ENCODE assay signal across 24 cellular contexts in genomic region chr11:17397311-17398002, GRCh38. TPM values are rescaled to one million over a fixed set of nuclear protein-coding genes. Genes with fewer than 3 reads are reported as not detected.
DNase-seq lines count a peak whose midpoint lies in the region; ATAC-seq, FAIRE-seq and TF ChIP-seq lines count a peak whose summit lies in the region.
"Had no signal": no experiment of that assay in that cellular context is flagged by ENCODE, and none has a peak within 500 bp of the region (broad histone marks: within the 10 kb centered on the region; RNA-seq: fewer than 3 reads in every experiment).

No MANE protein-coding gene starts in this region.

- POLR2A ChIA-PET in HepG2 (lab: Yijun Ruan, JAX), result no interaction called here

- H3K4me3 ChIP-seq in HepG2 (replicated peaks in 1 of 3; ENCODE audit: insufficient read depth in 1 of 3, low read depth in 2 of 3, low read length in 3 of 3) (no peak overlapping the region), right cardiac atrium (ENCODE audit: low read length) (no peak overlapping the region)
- H3K4me3 ChIP-seq: A549, GM23338 had no signal

- H3K27ac Mint-ChIP-seq in neural crest cell (ENCODE audit: unreplicated experiment), result peak overlapping the region; percentile 67
- H3K27ac Mint-ChIP-seq in stimulated activated memory B cell treated with anti-CD40 and anti-IgM and Interleukin-4, amounts not matched to agents 10 μg/mL and 1 μg/mL and 100 μg/mL, for 72 hours, result peak overlapping the region; percentile 91
- H3K27ac Mint-ChIP-seq: CD4-positive, alpha-beta memory T cell; GM23338; H9 had no signal

- peak; percentile 58 for DNase-seq in activated effector memory CD4-positive, alpha-beta T cell treated with anti-CD3 and anti-CD28 coated beads, Interleukin-2, amount 50 U/mL, for 16 hours
- no peak for DNase-seq in activated effector memory CD4-positive, alpha-beta T cell treated with Interleukin-2 at 50 U/mL for 16 hours
- DNase-seq in HepG2 (ENCODE audit: low spot score) (no peak), neural crest cell (ENCODE audit: low read depth, low spot score) (no peak), right cardiac atrium (no peak), NOMO-1 treated with DMSO at 0.1 percent for 48 hours (lab: John Stamatoyannopoulos, UW; ENCODE audit: unreplicated experiment) (no peak)
- DNase-seq: 8988T; ACHN; C1 segment of cervical spinal cord; Calu3; CD4-positive, alpha-beta memory T cell; COR-L47; DMS79 treated with DMSO at 0.1 percent for 48 hours; GF-D8; H9 had no signal

- no peak for TF ChIP-seq CTCF in HepG2 (CRISPR knock-in tag; IDR thresholded peaks at IDR 0.05)
- no peak for TF ChIP-seq CTCF in neural crest cell (conservative IDR thresholded peaks at IDR 0.05)

- CTCF ChIA-PET in HepG2 (lab: Yijun Ruan, JAX; ENCODE audit: low intra/inter-chr PET ratio, low total read pairs), result no interaction called here

- peaks cover 5 to 64% of the 10 kb centered on the region in 2 experiments for H3K27me3 ChIP-seq in HepG2 (ENCODE audit: control insufficient read depth in 1 of 2, insufficient read depth in 2 of 2, low read length in 2 of 2)
- no peaks in the 10 kb centered on the region for H3K27me3 ChIP-seq in right cardiac atrium (ENCODE audit: control insufficient read depth, insufficient read depth)

- TF ChIP-seq POLR2A in HepG2 (IDR thresholded peaks at IDR 0.05; ENCODE audit: insufficient read depth in 1 of 2, low read depth in 2 of 2, low read length in 2 of 2), result no peak

- 58% methylated on average over 8 of the region's 14 CpGs for WGBS in HepG2 (ENCODE audit: low lambda C conversion rate)
- 92% methylated on average over 14 of the region's 14 CpGs for WGBS in right cardiac atrium

- no peak overlapping the region for H3K9ac ChIP-seq in HepG2 (ENCODE audit: insufficient read depth, low read depth, low read length)

- no peaks in the 10 kb centered on the region for H3K27me3 Mint-ChIP-seq in neural crest cell (ENCODE audit: low read depth)
- no peaks in the 10 kb centered on the region for H3K27me3 Mint-ChIP-seq in stimulated activated memory B cell treated with anti-CD40 and anti-IgM and Interleukin-4, amounts not matched to agents 10 μg/mL and 1 μg/mL and 100 μg/mL, for 72 hours
- H3K27me3 Mint-ChIP-seq: CD4-positive, alpha-beta memory T cell had no signal

- intact Hi-C loops in HepG2 (cut with micrococcal nuclease; ENCODE audit: unreplicated experiment), result no loop called here
- intact Hi-C loops in right cardiac atrium (cut with DNase I), result no loop called here

- no peak overlapping the region for H3K4me3 Mint-ChIP-seq in neural crest cell
- H3K4me3 Mint-ChIP-seq in stimulated activated memory B cell treated with anti-CD40 and anti-IgM and Interleukin-4, amounts not matched to agents 10 μg/mL and 1 μg/mL and 100 μg/mL, for 72 hours, result no peak overlapping the region
- H3K4me3 Mint-ChIP-seq: CD4-positive, alpha-beta memory T cell; GM23338; H9 had no signal

- no peaks in the 10 kb centered on the region for H3K36me3 Mint-ChIP-seq in neural crest cell (ENCODE audit: low read depth)
- no peaks in the 10 kb centered on the region for H3K36me3 Mint-ChIP-seq in stimulated activated memory B cell treated with anti-CD40 and anti-IgM and Interleukin-4, amounts not matched to agents 10 μg/mL and 1 μg/mL and 100 μg/mL, for 72 hours
- H3K36me3 Mint-ChIP-seq: CD4-positive, alpha-beta memory T cell had no signal

- no peak overlapping the region for H2AFZ ChIP-seq in HepG2 (ENCODE audit: low read length)
- H2AFZ ChIP-seq: GM23338 had no signal

- no TSS peak for BruUV-seq in HepG2 (replicated peaks; lab: Mats Ljungman, UMichigan)

- H3K4me1 ChIP-seq in HepG2 (ENCODE audit: insufficient read depth, low read length) (no peaks in the 10 kb centered on the region), right cardiac atrium (ENCODE audit: control insufficient read depth, insufficient read depth, low read length) (no peaks in the 10 kb centered on the region)
- H3K4me1 ChIP-seq: A549 had no signal

- H3K36me3 ChIP-seq in HepG2 (replicated peaks in 1 of 2; ENCODE audit: control insufficient read depth in 1 of 2, insufficient read depth in 2 of 2, low read length in 2 of 2), result no peaks in the 10 kb centered on the region

- H3K9me3 ChIP-seq in HepG2 (ENCODE audit: low read length), result no peaks in the 10 kb centered on the region
- no peaks in the 10 kb centered on the region for H3K9me3 ChIP-seq in right cardiac atrium (ENCODE audit: control insufficient read depth, low read length)
- H3K9me3 ChIP-seq: A549 had no signal

- TF ChIP-seq EP300 in HepG2 (IDR thresholded peaks at IDR 0.05; ENCODE audit: low read depth in 2 of 2, low read length in 2 of 2) (no peak), HepG2 (CRISPR knock-in tag; IDR thresholded peaks at IDR 0.05; ENCODE audit: borderline replicate concordance) (no peak)

- TF ChIP-seq RAD21 in HepG2 (CRISPR knock-in tag; IDR thresholded peaks at IDR 0.05), result no peak

- H3K79me2 ChIP-seq in HepG2 (ENCODE audit: insufficient read depth, low read length), result no peaks in the 10 kb centered on the region

- no peak overlapping the region for H3K4me2 ChIP-seq in HepG2 (ENCODE audit: low read depth, low read length)
- H3K4me2 ChIP-seq: A549, GM23338 had no signal

- ATAC-seq in HepG2, result no peak; the same call in 2 of the 3 replicates
- ATAC-seq in stimulated activated memory B cell treated with anti-CD40 and anti-IgM and Interleukin-4, amounts not matched to agents 10 μg/mL and 1 μg/mL and 100 μg/mL, for 72 hours, result no peak
- ATAC-seq in right cardiac atrium, result no peak
- ATAC-seq in GM18502 (IDR thresholded peaks at IDR 0.05; ENCODE audit: poor library complexity, unreplicated experiment), result no peak
- ATAC-seq: A549, GM23338, HCT116 had no signal

- FAIRE-seq in HepG2 (lab: Jason Lieb, UNC), result no peak
- FAIRE-seq: A549, GM12891, GM19239 had no signal

- in situ Hi-C loops in HepG2 (cut with HindIII; ENCODE audit: extremely low pct_ligation_motif_present, low pct_unique_long_range_greater_than_20kb), result no loop called here

- no peaks in the 10 kb centered on the region for H3K9me3 Mint-ChIP-seq in neural crest cell
- H3K9me3 Mint-ChIP-seq in stimulated activated memory B cell treated with anti-CD40 and anti-IgM and Interleukin-4, amounts not matched to agents 10 μg/mL and 1 μg/mL and 100 μg/mL, for 72 hours, result peaks cover 3% of the 10 kb centered on the region
- H3K9me3 Mint-ChIP-seq: GM23338, H9 had no signal

- H3K4me1 Mint-ChIP-seq in neural crest cell, result no peaks in the 10 kb centered on the region
- H3K4me1 Mint-ChIP-seq in stimulated activated memory B cell treated with anti-CD40 and anti-IgM and Interleukin-4, amounts not matched to agents 10 μg/mL and 1 μg/mL and 100 μg/mL, for 72 hours, result peaks cover 25% of the 10 kb centered on the region
- H3K4me1 Mint-ChIP-seq: CD4-positive, alpha-beta memory T cell had no signal

- no peak overlapping the region for H3K27ac ChIP-seq in HepG2 (ENCODE audit: extremely low read length, insufficient read depth, low read length)
- H3K27ac ChIP-seq in right cardiac atrium (ENCODE audit: low read length), result no peak overlapping the region
- H3K27ac ChIP-seq: A549 had no signal

- no peaks in the 10 kb centered on the region for H4K20me1 ChIP-seq in HepG2 (ENCODE audit: insufficient read depth, low read length)

RNA-seq across cellular contexts. Expression of gene KCNJ11, which starts 9.0 kb away (rescaled TPM):
- total RNA-seq in HepG2 (2016; rRNA removed; fragmentation: Illumina TruSeq; extraction: Trizol) (0.81 and 1.6 TPM in 2 replicates), neural crest cell (2.3 TPM in 2 replicates), right cardiac atrium (10 to 100 TPM in 3 of 4 donors, 1 to 10 TPM in 1; 9.2 to 33.1 (median 25.2) TPM)
- 0.40 and 0.53 TPM in 2 replicates for total RNA-seq in HepG2 (2016; cell fraction: cytosol; rRNA removed; fragmentation: Illumina TruSeq; extraction: Trizol; ENCODE audit: low read depth)
- 0.82 and 1.2 TPM in 2 replicates for total RNA-seq in HepG2 (2016; cell fraction: insoluble cytoplasmic fraction; rRNA removed; fragmentation: Illumina TruSeq; extraction: Trizol)
- 0.83 and 1.3 TPM in 2 replicates for total RNA-seq in HepG2 (2016; cell fraction: membrane; rRNA removed; fragmentation: Illumina TruSeq; extraction: Trizol)
- 0.50 and 0.65 TPM in 2 replicates for total RNA-seq in HepG2 (2016; cell fraction: nucleus; rRNA removed; fragmentation: Illumina TruSeq; extraction: Trizol)
- polyA plus RNA-seq in HepG2 (2011; rRNA removed) (0.38 and 0.52 TPM in 2 replicates), right cardiac atrium (18.6 TPM)
- 0.43 and 0.56 TPM in 2 replicates for polyA plus RNA-seq in HepG2 (2011; cell fraction: cytosol; rRNA removed)
- polyA plus RNA-seq in HepG2 (2011; cell fraction: nucleus; rRNA removed), result 0.82 and 0.85 TPM in 2 replicates
- polyA plus RNA-seq in HepG2 (2012), result 0.79 and 0.97 TPM in 2 replicates
- polyA plus RNA-seq in HepG2 (2016; cell fraction: cytosol; fragmentation: Illumina TruSeq; extraction: Trizol; ENCODE audit: low read depth), result 0.18 and 0.51 TPM in 2 replicates
- 0.80 and 0.87 TPM in 2 replicates for polyA plus RNA-seq in HepG2 (2016; cell fraction: insoluble cytoplasmic fraction; fragmentation: Illumina TruSeq; extraction: Trizol; ENCODE audit: low read depth)
- 0.63 and 0.69 TPM in 2 replicates for polyA plus RNA-seq in HepG2 (2016; cell fraction: membrane; fragmentation: Illumina TruSeq; extraction: Trizol; ENCODE audit: low read depth)
- 1.6 and 1.8 TPM in 2 replicates for polyA plus RNA-seq in HepG2 (2016; cell fraction: nucleus; fragmentation: Illumina TruSeq; extraction: Trizol; ENCODE audit: insufficient read depth, low read depth)
- 1.8 and 4.9 TPM in 2 replicates for polyA minus RNA-seq in HepG2 (2011; rRNA and poly(A)+ RNA removed; ENCODE audit: low replicate concordance)
- 0.49 and 1.8 TPM in 2 replicates for polyA minus RNA-seq in HepG2 (2011; cell fraction: cytosol; rRNA and poly(A)+ RNA removed)
- polyA minus RNA-seq in HepG2 (2011; cell fraction: nucleus; rRNA and poly(A)+ RNA removed), result 0.26 and 0.75 TPM in 2 replicates
- total RNA-seq: CD4-positive, alpha-beta memory T cell; Daoy had no signal
- polyA plus RNA-seq: BJ had no signal

RNA-seq across cellular contexts. Expression of gene NCR3LG1, which starts 45.9 kb away (rescaled TPM):
- total RNA-seq in HepG2 (2016; rRNA removed; fragmentation: Illumina TruSeq; extraction: Trizol) (16.9 and 25.1 TPM in 2 replicates), neural crest cell (18.8 and 20.9 TPM in 2 replicates), right cardiac atrium (1 to 10 TPM; 2.3 to 3.3 (median 3.0) TPM)
- total RNA-seq in HepG2 (2016; cell fraction: cytosol; rRNA removed; fragmentation: Illumina TruSeq; extraction: Trizol; ENCODE audit: low read depth), result 1.7 and 1.8 TPM in 2 replicates
- 17.1 and 23.6 TPM in 2 replicates for total RNA-seq in HepG2 (2016; cell fraction: insoluble cytoplasmic fraction; rRNA removed; fragmentation: Illumina TruSeq; extraction: Trizol)
- total RNA-seq in HepG2 (2016; cell fraction: membrane; rRNA removed; fragmentation: Illumina TruSeq; extraction: Trizol), result 6.6 and 7.3 TPM in 2 replicates
- total RNA-seq in HepG2 (2016; cell fraction: nucleus; rRNA removed; fragmentation: Illumina TruSeq; extraction: Trizol), result 47.1 and 51.5 TPM in 2 replicates
- polyA plus RNA-seq in HepG2 (2011; rRNA removed) (16.1 and 16.7 TPM in 2 replicates), right cardiac atrium (0.75 TPM)
- polyA plus RNA-seq in HepG2 (2011; cell fraction: cytosol; rRNA removed), result 6.1 and 8.8 TPM in 2 replicates
- polyA plus RNA-seq in HepG2 (2011; cell fraction: nucleus; rRNA removed), result 25.7 and 29.3 TPM in 2 replicates
- polyA plus RNA-seq in HepG2 (2012), result 13.9 and 15.6 TPM in 2 replicates
- 0.36 and 0.37 TPM in 2 replicates for polyA plus RNA-seq in HepG2 (2016; cell fraction: cytosol; fragmentation: Illumina TruSeq; extraction: Trizol; ENCODE audit: low read depth)
- 4.3 and 4.5 TPM in 2 replicates for polyA plus RNA-seq in HepG2 (2016; cell fraction: insoluble cytoplasmic fraction; fragmentation: Illumina TruSeq; extraction: Trizol; ENCODE audit: low read depth)
- 0.42 and 0.73 TPM in 2 replicates for polyA plus RNA-seq in HepG2 (2016; cell fraction: membrane; fragmentation: Illumina TruSeq; extraction: Trizol; ENCODE audit: low read depth)
- 41.4 and 45.9 TPM in 2 replicates for polyA plus RNA-seq in HepG2 (2016; cell fraction: nucleus; fragmentation: Illumina TruSeq; extraction: Trizol; ENCODE audit: insufficient read depth, low read depth)
- polyA minus RNA-seq in HepG2 (2011; rRNA and poly(A)+ RNA removed; ENCODE audit: low replicate concordance), result 26.3 and 35.1 TPM in 2 replicates
- 24.1 and 35.0 TPM in 2 replicates for polyA minus RNA-seq in HepG2 (2011; cell fraction: cytosol; rRNA and poly(A)+ RNA removed)
- polyA minus RNA-seq in HepG2 (2011; cell fraction: nucleus; rRNA and poly(A)+ RNA removed), result 50.6 and 66.1 TPM in 2 replicates
